Comparison of ENCODE assay signal across 1 cellular context in genomic region chr11:203056-203944, GRCh38.
TF ChIP-seq lines count a peak whose summit lies in the region.

No MANE protein-coding gene starts in this region.

TF ChIP-seq in SK-N-SH treated with all-trans-retinoic acid at 6 μM for 48 hours, 23 proteins besides CTCF, POLR2A, EP300 and RAD21 (continued from another document):
- TF ChIP-seq TCF4 (CRISPR knock-in tag; IDR thresholded peaks at IDR 0.05; ENCODE audit: borderline replicate concordance) (no peak), POU6F1 (CRISPR knock-in tag; IDR thresholded peaks at IDR 0.05; ENCODE audit: borderline replicate concordance, low read depth) (no peak), ZNF70 (CRISPR knock-in tag; IDR thresholded peaks at IDR 0.05) (no peak), TSHZ2 (CRISPR knock-in tag; IDR thresholded peaks at IDR 0.05) (no peak), ARNTL (CRISPR knock-in tag; IDR thresholded peaks at IDR 0.05; ENCODE audit: borderline replicate concordance, low read depth) (no peak), PPARA (CRISPR knock-in tag; IDR thresholded peaks at IDR 0.05; ENCODE audit: borderline replicate concordance) (no peak), TOX (CRISPR knock-in tag; IDR thresholded peaks at IDR 0.05; ENCODE audit: borderline replicate concordance) (no peak), OSR1 (CRISPR knock-in tag; IDR thresholded peaks at IDR 0.05) (no peak), CSRNP3 (CRISPR knock-in tag; IDR thresholded peaks at IDR 0.05) (no peak)
